ENCODE assay signal across 28 cellular contexts in the genomic region with DNA sequence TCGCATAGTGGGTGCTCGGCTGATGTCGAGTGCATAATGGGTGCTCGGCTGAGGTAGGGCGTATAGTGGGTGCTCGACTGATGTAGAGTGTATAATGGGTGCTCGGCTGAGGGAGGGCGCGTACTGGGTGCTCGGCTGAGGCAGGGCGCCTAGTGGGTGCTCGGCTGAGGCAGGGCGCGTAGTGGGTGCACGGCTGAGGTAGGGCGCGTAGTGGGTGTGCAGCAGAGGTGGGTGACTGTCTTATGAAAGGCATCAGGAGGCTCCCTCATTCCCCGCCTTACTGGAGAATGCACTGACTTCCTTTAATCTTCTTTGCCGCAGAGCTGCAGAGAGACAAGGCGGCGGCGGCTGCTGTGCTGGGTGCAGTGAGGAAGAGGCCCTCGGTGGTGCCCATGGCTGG. TPM values are rescaled to one million over a fixed set of nuclear protein-coding genes. Genes with fewer than 3 reads are reported as not detected.
"Had no signal": no experiment of that assay in that cellular context is flagged by ENCODE, and none has a peak within 500 bp of the region (broad histone marks: within the 10 kb centered on the region; RNA-seq: fewer than 3 reads in every experiment).

No MANE protein-coding gene starts in this region.

- H3K9me3 Mint-ChIP-seq: naive thymus-derived CD8-positive, alpha-beta T cell; natural killer cell treated with Interleukin-12 subunit alpha and Interleukin-12 subunit beta and Interleukin-15 and Interleukin-18, amount 100 ng/mL, for 72 hours; nephron progenitor cell; neural crest cell; stimulated activated effector memory CD8-positive, alpha-beta T cell treated with anti-CD3 and anti-CD28 coated beads, Interleukin-12 subunit alpha, Interleukin-12 subunit beta, amount 100 ng/mL, for 72 hours; stimulated activated naive CD8-positive, alpha-beta T cell treated with anti-CD3 and anti-CD28 coated beads, Interleukin-15, Interleukin-2, amounts not matched to agents 100 ng/mL and 50 ng/mL, for 24 hours had no signal

- ATAC-seq: naive thymus-derived CD8-positive, alpha-beta T cell; natural killer cell treated with Interleukin-12 subunit alpha and Interleukin-12 subunit beta and Interleukin-15 and Interleukin-18, amount 100 ng/mL, for 72 hours; psoas muscle; right cardiac atrium; stimulated activated effector memory CD8-positive, alpha-beta T cell treated with anti-CD3 and anti-CD28 coated beads, Interleukin-12 subunit alpha, Interleukin-12 subunit beta, amount 100 ng/mL, for 72 hours; stimulated activated naive B cell treated with anti-CD40 and anti-IgM and Interleukin-4, amounts not matched to agents 10 μg/mL and 1 μg/mL and 100 μg/mL, for 72 hours had no signal

- H2AFZ ChIP-seq: parathyroid adenoma had no signal

- H3K27ac Mint-ChIP-seq: naive thymus-derived CD8-positive, alpha-beta T cell; natural killer cell treated with Interleukin-12 subunit alpha and Interleukin-12 subunit beta and Interleukin-15 and Interleukin-18, amount 100 ng/mL, for 72 hours; progenitor cell of endocrine pancreas; stimulated activated effector memory CD8-positive, alpha-beta T cell treated with anti-CD3 and anti-CD28 coated beads, Interleukin-12 subunit alpha, Interleukin-12 subunit beta, amount 100 ng/mL, for 72 hours; stimulated activated naive B cell treated with anti-CD40 and anti-IgM and Interleukin-4, amounts not matched to agents 10 μg/mL and 1 μg/mL and 100 μg/mL, for 72 hours; stimulated activated naive CD8-positive, alpha-beta T cell treated with anti-CD3 and anti-CD28 coated beads, Interleukin-15, Interleukin-2, amounts not matched to agents 100 ng/mL and 50 ng/mL, for 24 hours had no signal

- H3K27me3 Mint-ChIP-seq: natural killer cell treated with Interleukin-12 subunit alpha and Interleukin-12 subunit beta and Interleukin-15 and Interleukin-18, amount 100 ng/mL, for 72 hours; progenitor cell of endocrine pancreas had no signal

- H3K36me3 Mint-ChIP-seq: naive thymus-derived CD8-positive, alpha-beta T cell; natural killer cell treated with Interleukin-12 subunit alpha and Interleukin-12 subunit beta and Interleukin-15 and Interleukin-18, amount 100 ng/mL, for 72 hours; stimulated activated effector memory CD8-positive, alpha-beta T cell treated with anti-CD3 and anti-CD28 coated beads, Interleukin-12 subunit alpha, Interleukin-12 subunit beta, amount 100 ng/mL, for 72 hours; stimulated activated naive B cell treated with anti-CD40 and anti-IgM and Interleukin-4, amounts not matched to agents 10 μg/mL and 1 μg/mL and 100 μg/mL, for 72 hours had no signal

- H3K4me3 Mint-ChIP-seq: naive thymus-derived CD8-positive, alpha-beta T cell; natural killer cell treated with Interleukin-12 subunit alpha and Interleukin-12 subunit beta and Interleukin-15 and Interleukin-18, amount 100 ng/mL, for 72 hours; nephron progenitor cell; neural crest cell; stimulated activated effector memory CD8-positive, alpha-beta T cell treated with anti-CD3 and anti-CD28 coated beads, Interleukin-12 subunit alpha, Interleukin-12 subunit beta, amount 100 ng/mL, for 72 hours; stimulated activated naive B cell treated with anti-CD40 and anti-IgM and Interleukin-4, amounts not matched to agents 10 μg/mL and 1 μg/mL and 100 μg/mL, for 72 hours; stimulated activated naive CD8-positive, alpha-beta T cell treated with anti-CD3 and anti-CD28 coated beads, Interleukin-15, Interleukin-2, amounts not matched to agents 100 ng/mL and 50 ng/mL, for 24 hours had no signal

- H3K79me2 ChIP-seq: parathyroid adenoma had no signal

- H3K27ac ChIP-seq: ovary, parathyroid adenoma, psoas muscle, right lobe of liver, sigmoid colon, stomach, thoracic aorta, thyroid gland, tibial nerve, upper lobe of left lung, uterus had no signal

- DNase-seq: naive thymus-derived CD8-positive, alpha-beta T cell; nephron progenitor cell; occipital lobe; ovary; psoas muscle; right cardiac atrium; right lobe of liver; sigmoid colon; small intestine; stimulated activated CD4-positive, alpha-beta T cell treated with anti-CD3 and anti-CD28 coated beads, Interleukin-15, amount 100 ng/mL, for 24 hours; stimulated activated CD4-positive, alpha-beta T cell treated with anti-CD3 and anti-CD28 coated beads, Interleukin-2, amount 100 ng/mL, for 24 hours; stimulated activated CD4-positive, alpha-beta T cell treated with anti-CD3 and anti-CD28 coated beads, Interleukin-2, amount 100 ng/mL, for 48 hours; stimulated activated CD4-positive, alpha-beta T cell treated with anti-CD3 and anti-CD28 coated beads, Interleukin-4, amount 100 ng/mL, for 24 hours; stimulated activated naive B cell treated with anti-CD40 and anti-IgM and Interleukin-4, amounts not matched to agents 10 μg/mL and 1 μg/mL and 100 μg/mL, for 72 hours; stimulated activated naive CD4-positive, alpha-beta T cell treated with Interleukin-2 at 50 U/mL for 16 hours; stomach; thyroid gland; trophoblast cell; uterus had no signal

- H3K4me3 ChIP-seq: ovary, psoas muscle, right lobe of liver, sigmoid colon, stomach, thoracic aorta, thyroid gland, tibial nerve, upper lobe of left lung, uterus had no signal

- FAIRE-seq: small intestine had no signal

- H3K4me1 Mint-ChIP-seq: neural crest cell; stimulated activated effector memory CD8-positive, alpha-beta T cell treated with anti-CD3 and anti-CD28 coated beads, Interleukin-12 subunit alpha, Interleukin-12 subunit beta, amount 100 ng/mL, for 72 hours; stimulated activated naive B cell treated with anti-CD40 and anti-IgM and Interleukin-4, amounts not matched to agents 10 μg/mL and 1 μg/mL and 100 μg/mL, for 72 hours had no signal

- H3K9me3 ChIP-seq: ovary, psoas muscle, right lobe of liver, sigmoid colon, stomach, thoracic aorta, thyroid gland, tibial nerve, upper lobe of left lung, uterus had no signal

- H3K4me1 ChIP-seq: parathyroid adenoma, psoas muscle, right lobe of liver, sigmoid colon, thyroid gland, tibial nerve, upper lobe of left lung, uterus had no signal

- H3K36me3 ChIP-seq: ovary, right lobe of liver, sigmoid colon, thoracic aorta, thyroid gland, tibial nerve, upper lobe of left lung, uterus had no signal

- H3K9ac ChIP-seq: parathyroid adenoma had no signal

- H3K27me3 ChIP-seq: ovary, right lobe of liver, thyroid gland, tibial nerve, upper lobe of left lung, uterus had no signal

RNA-seq across cellular contexts. Expression of a gene that starts 33.8 kb away (rescaled TPM):
- polyA plus RNA-seq: psoas muscle had no signal
